Comparison of ENCODE assay signal across 2 cellular contexts in the genomic region with DNA sequence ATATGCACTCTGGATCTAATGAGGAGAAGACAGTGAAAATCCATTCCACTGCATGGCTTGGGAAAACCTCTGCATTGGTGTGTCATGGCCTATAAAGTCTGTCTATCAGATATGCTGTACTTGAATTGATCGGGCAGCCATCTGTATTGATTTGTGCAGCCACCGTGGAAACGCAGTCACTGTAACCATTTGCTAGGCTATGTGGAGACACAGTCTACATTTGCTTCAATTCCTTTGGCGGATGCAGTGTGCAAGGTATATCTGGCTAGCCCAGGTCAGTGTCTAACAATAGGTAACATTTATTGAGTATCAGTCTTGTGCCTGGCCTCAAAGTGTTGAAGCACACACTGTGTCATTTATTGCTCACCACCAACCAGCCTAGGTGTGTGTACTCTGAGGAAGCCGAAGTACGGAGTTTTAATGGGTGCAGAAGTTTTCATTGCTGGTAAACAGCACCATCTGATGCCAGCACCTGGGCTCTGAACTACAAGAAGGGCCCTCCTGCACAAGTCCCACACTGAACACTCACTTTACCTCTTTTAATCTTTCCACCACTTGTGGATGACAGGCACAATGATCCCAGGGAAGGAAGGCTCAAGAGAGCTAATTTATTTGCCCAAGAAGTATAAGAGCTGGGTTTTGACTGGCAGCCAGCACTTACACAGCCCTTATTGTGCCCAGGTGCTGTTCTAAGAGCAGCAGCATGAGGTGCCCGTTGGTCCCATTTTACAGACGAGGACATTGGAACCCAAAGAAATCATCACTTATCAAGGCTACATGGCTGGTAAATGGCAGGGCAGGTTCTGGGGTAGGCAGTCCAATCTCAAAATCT.
A peak's percentile ranks its signal among the peaks of the same experiment; 100 is the strongest.
TF ChIP-seq lines count a peak whose summit lies in the region.

No MANE protein-coding gene starts in this region.

TF ChIP-seq in H1, 55 proteins besides CTCF, POLR2A, EP300 and RAD21 (continued from another document and continues in another):
- TF ChIP-seq, protein P1, sequence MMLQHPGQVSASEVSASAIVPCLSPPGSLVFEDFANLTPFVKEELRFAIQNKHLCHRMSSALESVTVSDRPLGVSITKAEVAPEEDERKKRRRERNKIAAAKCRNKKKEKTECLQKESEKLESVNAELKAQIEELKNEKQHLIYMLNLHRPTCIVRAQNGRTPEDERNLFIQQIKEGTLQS (IDR thresholded peaks at IDR 0.05; ENCODE audit: insufficient read depth, low read depth, low read length) = no peak
- TF ChIP-seq, protein P2, sequence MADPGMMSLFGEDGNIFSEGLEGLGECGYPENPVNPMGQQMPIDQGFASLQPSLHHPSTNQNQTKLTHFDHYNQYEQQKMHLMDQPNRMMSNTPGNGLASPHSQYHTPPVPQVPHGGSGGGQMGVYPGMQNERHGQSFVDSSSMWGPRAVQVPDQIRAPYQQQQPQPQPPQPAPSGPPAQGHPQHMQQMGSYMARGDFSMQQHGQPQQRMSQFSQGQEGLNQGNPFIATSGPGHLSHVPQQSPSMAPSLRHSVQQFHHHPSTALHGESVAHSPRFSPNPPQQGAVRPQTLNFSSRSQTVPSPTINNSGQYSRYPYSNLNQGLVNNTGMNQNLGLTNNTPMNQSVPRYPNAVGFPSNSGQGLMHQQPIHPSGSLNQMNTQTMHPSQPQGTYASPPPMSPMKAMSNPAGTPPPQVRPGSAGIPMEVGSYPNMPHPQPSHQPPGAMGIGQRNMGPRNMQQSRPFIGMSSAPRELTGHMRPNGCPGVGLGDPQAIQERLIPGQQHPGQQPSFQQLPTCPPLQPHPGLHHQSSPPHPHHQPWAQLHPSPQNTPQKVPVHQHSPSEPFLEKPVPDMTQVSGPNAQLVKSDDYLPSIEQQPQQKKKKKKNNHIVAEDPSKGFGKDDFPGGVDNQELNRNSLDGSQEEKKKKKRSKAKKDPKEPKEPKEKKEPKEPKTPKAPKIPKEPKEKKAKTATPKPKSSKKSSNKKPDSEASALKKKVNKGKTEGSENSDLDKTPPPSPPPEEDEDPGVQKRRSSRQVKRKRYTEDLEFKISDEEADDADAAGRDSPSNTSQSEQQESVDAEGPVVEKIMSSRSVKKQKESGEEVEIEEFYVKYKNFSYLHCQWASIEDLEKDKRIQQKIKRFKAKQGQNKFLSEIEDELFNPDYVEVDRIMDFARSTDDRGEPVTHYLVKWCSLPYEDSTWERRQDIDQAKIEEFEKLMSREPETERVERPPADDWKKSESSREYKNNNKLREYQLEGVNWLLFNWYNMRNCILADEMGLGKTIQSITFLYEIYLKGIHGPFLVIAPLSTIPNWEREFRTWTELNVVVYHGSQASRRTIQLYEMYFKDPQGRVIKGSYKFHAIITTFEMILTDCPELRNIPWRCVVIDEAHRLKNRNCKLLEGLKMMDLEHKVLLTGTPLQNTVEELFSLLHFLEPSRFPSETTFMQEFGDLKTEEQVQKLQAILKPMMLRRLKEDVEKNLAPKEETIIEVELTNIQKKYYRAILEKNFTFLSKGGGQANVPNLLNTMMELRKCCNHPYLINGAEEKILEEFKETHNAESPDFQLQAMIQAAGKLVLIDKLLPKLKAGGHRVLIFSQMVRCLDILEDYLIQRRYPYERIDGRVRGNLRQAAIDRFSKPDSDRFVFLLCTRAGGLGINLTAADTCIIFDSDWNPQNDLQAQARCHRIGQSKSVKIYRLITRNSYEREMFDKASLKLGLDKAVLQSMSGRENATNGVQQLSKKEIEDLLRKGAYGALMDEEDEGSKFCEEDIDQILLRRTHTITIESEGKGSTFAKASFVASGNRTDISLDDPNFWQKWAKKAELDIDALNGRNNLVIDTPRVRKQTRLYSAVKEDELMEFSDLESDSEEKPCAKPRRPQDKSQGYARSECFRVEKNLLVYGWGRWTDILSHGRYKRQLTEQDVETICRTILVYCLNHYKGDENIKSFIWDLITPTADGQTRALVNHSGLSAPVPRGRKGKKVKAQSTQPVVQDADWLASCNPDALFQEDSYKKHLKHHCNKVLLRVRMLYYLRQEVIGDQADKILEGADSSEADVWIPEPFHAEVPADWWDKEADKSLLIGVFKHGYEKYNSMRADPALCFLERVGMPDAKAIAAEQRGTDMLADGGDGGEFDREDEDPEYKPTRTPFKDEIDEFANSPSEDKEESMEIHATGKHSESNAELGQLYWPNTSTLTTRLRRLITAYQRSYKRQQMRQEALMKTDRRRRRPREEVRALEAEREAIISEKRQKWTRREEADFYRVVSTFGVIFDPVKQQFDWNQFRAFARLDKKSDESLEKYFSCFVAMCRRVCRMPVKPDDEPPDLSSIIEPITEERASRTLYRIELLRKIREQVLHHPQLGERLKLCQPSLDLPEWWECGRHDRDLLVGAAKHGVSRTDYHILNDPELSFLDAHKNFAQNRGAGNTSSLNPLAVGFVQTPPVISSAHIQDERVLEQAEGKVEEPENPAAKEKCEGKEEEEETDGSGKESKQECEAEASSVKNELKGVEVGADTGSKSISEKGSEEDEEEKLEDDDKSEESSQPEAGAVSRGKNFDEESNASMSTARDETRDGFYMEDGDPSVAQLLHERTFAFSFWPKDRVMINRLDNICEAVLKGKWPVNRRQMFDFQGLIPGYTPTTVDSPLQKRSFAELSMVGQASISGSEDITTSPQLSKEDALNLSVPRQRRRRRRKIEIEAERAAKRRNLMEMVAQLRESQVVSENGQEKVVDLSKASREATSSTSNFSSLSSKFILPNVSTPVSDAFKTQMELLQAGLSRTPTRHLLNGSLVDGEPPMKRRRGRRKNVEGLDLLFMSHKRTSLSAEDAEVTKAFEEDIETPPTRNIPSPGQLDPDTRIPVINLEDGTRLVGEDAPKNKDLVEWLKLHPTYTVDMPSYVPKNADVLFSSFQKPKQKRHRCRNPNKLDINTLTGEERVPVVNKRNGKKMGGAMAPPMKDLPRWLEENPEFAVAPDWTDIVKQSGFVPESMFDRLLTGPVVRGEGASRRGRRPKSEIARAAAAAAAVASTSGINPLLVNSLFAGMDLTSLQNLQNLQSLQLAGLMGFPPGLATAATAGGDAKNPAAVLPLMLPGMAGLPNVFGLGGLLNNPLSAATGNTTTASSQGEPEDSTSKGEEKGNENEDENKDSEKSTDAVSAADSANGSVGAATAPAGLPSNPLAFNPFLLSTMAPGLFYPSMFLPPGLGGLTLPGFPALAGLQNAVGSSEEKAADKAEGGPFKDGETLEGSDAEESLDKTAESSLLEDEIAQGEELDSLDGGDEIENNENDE (IDR thresholded peaks at IDR 0.05; ENCODE audit: insufficient replicate concordance, low read length) = no peak
- TF ChIP-seq CREB1 (IDR thresholded peaks at IDR 0.05) (no peak), SIX5 (IDR thresholded peaks at IDR 0.05; ENCODE audit: low read depth, low read length) (no peak), SP4 (IDR thresholded peaks at IDR 0.05; ENCODE audit: low read length) (no peak), EGR1 (IDR thresholded peaks at IDR 0.05; ENCODE audit: borderline replicate concordance, low read depth, low read length) (no peak), CTBP2 (IDR thresholded peaks at IDR 0.05; ENCODE audit: borderline replicate concordance, insufficient read depth, insufficient read length, low read length) (no peak), SUZ12 (IDR thresholded peaks at IDR 0.05; ENCODE audit: low read length) (no peak), GTF2F1 (IDR thresholded peaks at IDR 0.05; ENCODE audit: borderline replicate concordance, low read depth, low read length) (no peak), MAFK (IDR thresholded peaks at IDR 0.05; ENCODE audit: low read depth, low read length) (no peak), CEBPB (IDR thresholded peaks at IDR 0.05; ENCODE audit: low read depth, low read length) (no peak), TBP (IDR thresholded peaks at IDR 0.05; ENCODE audit: low read depth, low read length) (no peak), ZNF274 (IDR thresholded peaks at IDR 0.05; ENCODE audit: borderline replicate concordance, extremely low read depth, low read length) (no peak), YY1 (IDR thresholded peaks at IDR 0.05; ENCODE audit: low read depth, low read length) (no peak)
- TF ChIP-seq, protein P3, sequence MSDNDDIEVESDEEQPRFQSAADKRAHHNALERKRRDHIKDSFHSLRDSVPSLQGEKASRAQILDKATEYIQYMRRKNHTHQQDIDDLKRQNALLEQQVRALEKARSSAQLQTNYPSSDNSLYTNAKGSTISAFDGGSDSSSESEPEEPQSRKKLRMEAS (IDR thresholded peaks at IDR 0.05) = no peak

TF ChIP-seq in liver, 16 proteins besides CTCF, POLR2A, EP300 and RAD21 (continued from another document):
- TF ChIP-seq, protein P3 (IDR thresholded peaks at IDR 0.05) = no peak
- TF ChIP-seq TAF1 (conservative IDR thresholded peaks at IDR 0.05) (no peak), HNF4A (conservative IDR thresholded peaks at IDR 0.05) (peak in 1 of 2 donors; percentile 22)
